Comparison of ENCODE assay signal across 19 cellular contexts in the genomic region with DNA sequence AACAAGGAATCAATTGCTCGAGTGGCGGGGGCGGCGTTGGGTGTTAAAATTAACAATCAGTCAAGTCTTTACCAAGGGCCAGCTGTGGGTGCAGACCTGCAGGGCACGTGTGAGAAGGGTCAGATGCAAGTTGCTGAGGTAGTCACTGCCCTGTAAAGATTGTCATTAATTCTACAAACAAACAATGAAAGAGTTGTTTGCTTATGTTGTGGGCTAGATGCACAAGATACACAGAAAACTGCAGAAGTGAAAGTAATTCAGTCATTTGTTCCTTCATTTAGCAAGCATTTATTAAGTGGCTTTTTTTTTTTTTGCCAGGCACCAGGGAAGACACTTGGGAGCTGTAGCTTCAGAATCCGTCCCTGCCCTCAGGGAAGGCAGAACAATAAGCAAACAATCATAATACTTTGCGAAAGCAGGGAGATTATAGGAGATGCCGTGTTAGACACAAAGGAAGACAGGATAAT.
DNase-seq lines count a peak whose midpoint lies in the region; ATAC-seq and TF ChIP-seq lines count a peak whose summit lies in the region.
"Had no signal": no experiment of that assay in that cellular context is flagged by ENCODE, and none has a peak within 500 bp of the region (broad histone marks: within the 10 kb centered on the region; RNA-seq: fewer than 3 reads in every experiment).

No MANE protein-coding gene starts in this region.

- H3K9me3 Mint-ChIP-seq in type B pancreatic cell, result no peaks in the 10 kb centered on the region
- H3K9me3 Mint-ChIP-seq: activated T-cell treated with anti-CD3 and anti-CD28 coated beads, Interleukin-2, amount 50 U/mL, for 4 hours; CD14-positive monocyte had no signal

- no peaks in the 10 kb centered on the region for H3K36me3 Mint-ChIP-seq in type B pancreatic cell
- H3K36me3 Mint-ChIP-seq: CD14-positive monocyte had no signal

- H3F3A ChIP-seq in OCI-LY1 (ENCODE audit: insufficient read depth, low read length), result no peaks in the 10 kb centered on the region
- H3F3A ChIP-seq in SK-N-SH (replicated peaks; ENCODE audit: insufficient read depth), result no peaks in the 10 kb centered on the region

- WGBS in SK-N-SH (ENCODE audit: low lambda C conversion rate), result 66% methylated on average over 8 of the region's 8 CpGs

- peaks cover 10% of the 10 kb centered on the region for H3K4me1 Mint-ChIP-seq in type B pancreatic cell (ENCODE audit: unreplicated experiment)

- DNase-seq in NCI-H1105 treated with DMSO at 0.1 percent for 48 hours (lab: John Stamatoyannopoulos, UW) (peak; percentile 23), NCI-H1105 (lab: John Stamatoyannopoulos, UW) (no peak), fibroblast of lung (ENCODE audit: low read depth in 2 of 2) (peak in 1 of 2 donors; percentile 23), type B pancreatic cell (ENCODE audit: extremely low spot score, unreplicated experiment) (no peak), SHP77 treated with DMSO at 0.1 percent for 48 hours (lab: John Stamatoyannopoulos, UW) (no peak), SK-N-SH (no peak)
- DNase-seq: 8988T; activated T-cell treated with anti-CD3 and anti-CD28 coated beads, Interleukin-2, amount 50 U/mL, for 4 hours; DND-41; head of caudate nucleus; left colon; NCI-H1930; psoas muscle; SJCRH30 had no signal

- TF ChIP-seq CTCF in OCI-LY1 (IDR thresholded peaks at IDR 0.05; ENCODE audit: low read length) (no peak), fibroblast of lung (conservative IDR thresholded peaks at IDR 0.05 in 1 of 2, IDR thresholded peaks at IDR 0.05 in 1 of 2; ENCODE audit: low read depth in 1 of 2, low read length in 2 of 2) (no peak), type B pancreatic cell (conservative IDR thresholded peaks at IDR 0.05) (no peak), SK-N-SH (IDR thresholded peaks at IDR 0.05) (no peak)

- H3K36me3 ChIP-seq in OCI-LY1 (ENCODE audit: insufficient read depth, low read length), result no peaks in the 10 kb centered on the region
- no peaks in the 10 kb centered on the region for H3K36me3 ChIP-seq in fibroblast of lung (ENCODE audit: control insufficient read depth, insufficient read depth, low read length)
- H3K36me3 ChIP-seq in SK-N-SH (replicated peaks in 1 of 2; ENCODE audit: control insufficient read depth in 1 of 2, insufficient read depth in 2 of 2, low read length in 1 of 2), result no peaks in the 10 kb centered on the region
- H3K36me3 ChIP-seq: SJCRH30 had no signal

- H3K4me3 Mint-ChIP-seq in type B pancreatic cell, result peak overlapping the region; percentile 22
- H3K4me3 Mint-ChIP-seq: activated T-cell treated with anti-CD3 and anti-CD28 coated beads, Interleukin-2, amount 50 U/mL, for 4 hours; CD14-positive monocyte had no signal

- H4K20me1 ChIP-seq in OCI-LY1 (ENCODE audit: insufficient read depth, low read length), result no peaks in the 10 kb centered on the region
- H4K20me1 ChIP-seq in fibroblast of lung (ENCODE audit: control insufficient read depth, extremely low read depth, insufficient read depth, low read length), result no peaks in the 10 kb centered on the region
- no peaks in the 10 kb centered on the region for H4K20me1 ChIP-seq in SK-N-SH (ENCODE audit: insufficient read depth)

- peak overlapping the region; percentile 49; the same call in 1 of the 2 replicates for H3K4me2 ChIP-seq in OCI-LY1 (ENCODE audit: low read length)
- H3K4me2 ChIP-seq in fibroblast of lung (ENCODE audit: extremely low read depth, insufficient read depth, low read length), result peak overlapping the region; percentile 1
- no peak overlapping the region for H3K4me2 ChIP-seq in SK-N-SH
- H3K4me2 ChIP-seq: KMS-11 had no signal

- CTCF ChIA-PET in SK-N-SH (lab: Yijun Ruan, JAX), result interaction anchor here (0.6 kb wide), 1 partner anchor 18 kb away, joined by 3 read pairs; no protein-coding TSS in a partner anchor

- H3K4me1 ChIP-seq in OCI-LY1 (ENCODE audit: insufficient read depth, low read length, severe bottlenecking), result peaks cover 14% of the 10 kb centered on the region
- H3K4me1 ChIP-seq in fibroblast of lung (ENCODE audit: control insufficient read depth, extremely low read depth, insufficient read depth, low read length), result no peaks in the 10 kb centered on the region
- no peaks in the 10 kb centered on the region for H3K4me1 ChIP-seq in SK-N-SH (ENCODE audit: control insufficient read depth in 1 of 2, insufficient read depth in 2 of 2, low read depth in 1 of 2, low read length in 1 of 2)
- H3K4me1 ChIP-seq: psoas muscle, SJCRH30 had no signal

- H3K27me3 ChIP-seq in OCI-LY1 (ENCODE audit: insufficient read depth, low read length), result no peaks in the 10 kb centered on the region
- H3K27me3 ChIP-seq in fibroblast of lung (ENCODE audit: control insufficient read depth, insufficient read depth, low read length), result no peaks in the 10 kb centered on the region
- H3K27me3 ChIP-seq in SK-N-SH (ENCODE audit: insufficient read depth), result no peaks in the 10 kb centered on the region; the same call in 1 of the 2 replicates
- H3K27me3 ChIP-seq: SJCRH30 had no signal

- H3K9me2 ChIP-seq in OCI-LY1 (ENCODE audit: low read depth, low read length) (no peaks in the 10 kb centered on the region), SK-N-SH (no peaks in the 10 kb centered on the region)

- H3K9ac ChIP-seq in OCI-LY1 (ENCODE audit: low read length), result no peak overlapping the region
- H3K9ac ChIP-seq in fibroblast of lung (ENCODE audit: insufficient read depth, low read length), result no peak overlapping the region
- H3K9ac ChIP-seq in SK-N-SH, result no peak overlapping the region
- H3K9ac ChIP-seq: KMS-11 had no signal

- POLR2A ChIA-PET in SK-N-SH (lab: Yijun Ruan, JAX), result no interaction called here

- H3K79me2 ChIP-seq in OCI-LY1 (ENCODE audit: insufficient read depth, low read length) (no peaks in the 10 kb centered on the region), fibroblast of lung (ENCODE audit: control insufficient read depth, insufficient read depth, low read length) (no peaks in the 10 kb centered on the region), SK-N-SH (ENCODE audit: insufficient read depth) (no peaks in the 10 kb centered on the region)

- H3K27ac ChIP-seq in OCI-LY1 (ENCODE audit: low read depth, low read length, poor library complexity, severe bottlenecking) (no peak overlapping the region), fibroblast of lung (ENCODE audit: insufficient read depth, low read length) (no peak overlapping the region), SK-N-SH (ENCODE audit: low read depth in 2 of 2, low read length in 1 of 2) (no peak overlapping the region)
- H3K27ac ChIP-seq: KMS-11, psoas muscle, SJCRH30 had no signal

- H3K9me3 ChIP-seq in OCI-LY1 (ENCODE audit: low read length), result no peaks in the 10 kb centered on the region
- no peaks in the 10 kb centered on the region for H3K9me3 ChIP-seq in fibroblast of lung (ENCODE audit: control insufficient read depth, insufficient read depth, low read depth, low read length)
- no peaks in the 10 kb centered on the region for H3K9me3 ChIP-seq in SK-N-SH
- H3K9me3 ChIP-seq: psoas muscle, SJCRH30 had no signal

- ATAC-seq in HG03571 (IDR thresholded peaks at IDR 0.05; ENCODE audit: unreplicated experiment), result no peak
- ATAC-seq: activated T-cell treated with anti-CD3 and anti-CD28 coated beads, Interleukin-2, amount 50 U/mL, for 4 hours; HCT116; psoas muscle had no signal

- H3K27me3 Mint-ChIP-seq in type B pancreatic cell, result peaks cover 3% of the 10 kb centered on the region

- H3K4me3 ChIP-seq in OCI-LY1 (ENCODE audit: low read depth, low read length, poor library complexity, severe bottlenecking) (no peak overlapping the region), fibroblast of lung (replicated peaks in 1 of 4; ENCODE audit: control extremely low read depth in 1 of 4, insufficient read depth in 1 of 4, low read depth in 3 of 4, low read length in 4 of 4) (peak overlapping the region in 2 of 4 experiments; percentile 6 to 58), SK-N-SH (ENCODE audit: low read depth in 2 of 2, low read length in 1 of 2) (no peak overlapping the region)
- H3K4me3 ChIP-seq: psoas muscle, SJCRH30 had no signal

- no peak for TF ChIP-seq EP300 in SK-N-SH (IDR thresholded peaks at IDR 0.05; ENCODE audit: borderline replicate concordance in 1 of 2, low read depth in 1 of 2, low read length in 1 of 2)

- no peak for TF ChIP-seq RAD21 in SK-N-SH (IDR thresholded peaks at IDR 0.05; ENCODE audit: low read length)

- H3K27ac Mint-ChIP-seq in type B pancreatic cell, result peak overlapping the region; percentile 30

- H2AFZ ChIP-seq in OCI-LY1 (ENCODE audit: low read length), result no peak overlapping the region
- peak overlapping the region; percentile 34 for H2AFZ ChIP-seq in fibroblast of lung (ENCODE audit: low read length)
- H2AFZ ChIP-seq in SK-N-SH (ENCODE audit: low read depth), result no peak overlapping the region

TF ChIP-seq in SK-N-SH, 30 proteins besides CTCF, POLR2A, EP300 and RAD21:
- no peak for TF ChIP-seq TCF12 (IDR thresholded peaks at IDR 0.05)
- no peak for TF ChIP-seq FOSL2 (IDR thresholded peaks at IDR 0.05; ENCODE audit: borderline replicate concordance, low read depth)
- TF ChIP-seq, protein P1, sequence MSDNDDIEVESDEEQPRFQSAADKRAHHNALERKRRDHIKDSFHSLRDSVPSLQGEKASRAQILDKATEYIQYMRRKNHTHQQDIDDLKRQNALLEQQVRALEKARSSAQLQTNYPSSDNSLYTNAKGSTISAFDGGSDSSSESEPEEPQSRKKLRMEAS (IDR thresholded peaks at IDR 0.05; ENCODE audit: low read depth), result no peak
- no peak for TF ChIP-seq FOXJ3 (CRISPR knock-in tag; IDR thresholded peaks at IDR 0.05)
- no peak for TF ChIP-seq POLR2AphosphoS5 (IDR thresholded peaks at IDR 0.05; ENCODE audit: low read depth, low read length)
- no peak for TF ChIP-seq TAF1 (IDR thresholded peaks at IDR 0.05; ENCODE audit: borderline replicate concordance, low read depth, low read length)
- TF ChIP-seq EZH2phosphoT487 (IDR thresholded peaks at IDR 0.05; ENCODE audit: borderline replicate concordance, low read depth), result no peak
- TF ChIP-seq NFIC (IDR thresholded peaks at IDR 0.05; ENCODE audit: borderline replicate concordance), result no peak
- TF ChIP-seq JUND (IDR thresholded peaks at IDR 0.05), result no peak
- TF ChIP-seq, protein P2, sequence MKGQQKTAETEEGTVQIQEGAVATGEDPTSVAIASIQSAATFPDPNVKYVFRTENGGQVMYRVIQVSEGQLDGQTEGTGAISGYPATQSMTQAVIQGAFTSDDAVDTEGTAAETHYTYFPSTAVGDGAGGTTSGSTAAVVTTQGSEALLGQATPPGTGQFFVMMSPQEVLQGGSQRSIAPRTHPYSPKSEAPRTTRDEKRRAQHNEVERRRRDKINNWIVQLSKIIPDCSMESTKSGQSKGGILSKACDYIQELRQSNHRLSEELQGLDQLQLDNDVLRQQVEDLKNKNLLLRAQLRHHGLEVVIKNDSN (IDR thresholded peaks at IDR 0.05; ENCODE audit: borderline replicate concordance, low read depth), result no peak
- TF ChIP-seq GATA2 (CRISPR knock-in tag; IDR thresholded peaks at IDR 0.05), result no peak
- TF ChIP-seq MEF2A (IDR thresholded peaks at IDR 0.05; ENCODE audit: borderline replicate concordance, low read depth), result no peak
- TF ChIP-seq SIN3A (IDR thresholded peaks at IDR 0.05; ENCODE audit: borderline replicate concordance, low read depth, low read length), result no peak
- no peak for TF ChIP-seq RCOR1 (IDR thresholded peaks at IDR 0.05; ENCODE audit: low read length)
TF ChIP-seq in SK-N-SH: peak in this region for 0.
